35 cellular contexts compared by ENCODE assay signal in genomic region chr2:108360776-108361468, GRCh38. TPM values are rescaled to one million over a fixed set of nuclear protein-coding genes. Genes with fewer than 3 reads are reported as not detected.
"Had no signal": no experiment of that assay in that cellular context is flagged by ENCODE, and none has a peak within 500 bp of the region (broad histone marks: within the 10 kb centered on the region; RNA-seq: fewer than 3 reads in every experiment).

No MANE protein-coding gene starts in this region.

- H3K36me3 ChIP-seq: adrenal gland, ascending aorta, brain microvascular endothelial cell, breast epithelium, cardiac muscle cell had no signal

- FAIRE-seq: astrocyte, bronchial epithelial cell had no signal

- H3K4me3 ChIP-seq: adrenal gland, ascending aorta, body of pancreas, breast epithelium, cardiac muscle cell had no signal

- H3K4me1 ChIP-seq: adrenal gland, ascending aorta, body of pancreas, breast epithelium had no signal

- H3K27ac ChIP-seq: adrenal gland, ascending aorta, body of pancreas, brain microvascular endothelial cell, breast epithelium, cardiac muscle cell had no signal

- H3K9me3 ChIP-seq: adrenal gland, body of pancreas, breast epithelium had no signal

- ATAC-seq: activated naive CD4-positive, alpha-beta T cell treated with anti-CD3 and anti-CD28 coated beads, Interleukin-2, amount 50 U/mL, for 72 hours; activated naive CD8-positive, alpha-beta T cell treated with anti-CD3 and anti-CD28 coated beads, Interleukin-2, amount 50 U/mL, for 24 hours; activated T-cell treated with anti-CD3 and anti-CD28 coated beads, Interleukin-2, amount 50 U/mL, for 4 hours; activated T-cell treated with anti-CD3 and anti-CD28 coated beads, Interleukin-2, amount 50 U/mL, for 72 hours; activated T-helper 17 cell treated with anti-CD3 and anti-CD28 coated beads, Interleukin-2, amount 50 U/mL, for 72 hours; body of pancreas had no signal

- DNase-seq: activated effector memory CD4-positive, alpha-beta T cell treated with anti-CD3 and anti-CD28 coated beads, Interleukin-2, amount 50 U/mL, for 16 hours; activated effector memory CD4-positive, alpha-beta T cell treated with Interleukin-2 at 50 U/mL for 16 hours; activated gamma-delta T cell; activated gamma-delta T cell treated with Interleukin-2 at 50 U/mL for 16 hours; activated naive CD4-positive, alpha-beta T cell; activated naive CD4-positive, alpha-beta T cell treated with anti-CD3 and anti-CD28 coated beads for 36 hours; activated naive CD4-positive, alpha-beta T cell treated with anti-CD3 and anti-CD28 coated beads, Interleukin-2, amount 10 ng/mL, durations not matched to agents 7 days and 5 days; activated naive CD4-positive, alpha-beta T cell treated with anti-CD3 and anti-CD28 coated beads, Interleukin-2, amount 50 U/mL, for 16 hours; activated naive CD4-positive, alpha-beta T cell treated with Interleukin-2 at 50 U/mL for 16 hours; activated naive CD8-positive, alpha-beta T cell treated with anti-CD3 and anti-CD28 coated beads for 36 hours; activated naive CD8-positive, alpha-beta T cell treated with anti-CD3 and anti-CD28 coated beads, Interleukin-2, amount 10 ng/mL, durations not matched to agents 7 days and 5 days; activated naive CD8-positive, alpha-beta T cell treated with anti-CD3 and anti-CD28 coated beads, Interleukin-2, amount 50 U/mL, for 24 hours; activated T-cell treated with anti-CD3 and anti-CD28 coated beads, Interleukin-2, amount 50 U/mL, for 24 hours; activated T-cell treated with anti-CD3 and anti-CD28 coated beads, Interleukin-2, amount 50 U/mL, for 4 hours; activated T-cell treated with anti-CD3 and anti-CD28 coated beads, Interleukin-2, amount 50 U/mL, for 48 hours; activated T-cell treated with anti-CD3 and anti-CD28 coated beads, Interleukin-2, amount 50 U/mL, for 72 hours; adrenal gland; amniotic stem cell; amygdala; anterior cingulate cortex; aorta; body of pancreas; brain microvascular endothelial cell; caudate nucleus; central memory CD4-positive, alpha-beta T cell; cerebellar nuclear complex had no signal

- H3K27me3 ChIP-seq: adrenal gland, ascending aorta, body of pancreas, brain microvascular endothelial cell, breast epithelium, cardiac muscle cell had no signal

RNA-seq across cellular contexts. Expression of gene SULT1C4, which starts 16.8 kb away (rescaled TPM):
- total RNA-seq: activated naive CD4-positive, alpha-beta T cell treated with anti-CD3 and anti-CD28 coated beads for 36 hours; activated naive CD4-positive, alpha-beta T cell treated with anti-CD3 and anti-CD28 coated beads, Interleukin-2, amount 50 U/mL, for 72 hours; activated naive CD8-positive, alpha-beta T cell treated with anti-CD3 and anti-CD28 coated beads for 36 hours; activated naive CD8-positive, alpha-beta T cell treated with anti-CD3 and anti-CD28 coated beads, Interleukin-2, amount 10 ng/mL, durations not matched to agents 7 days and 5 days; activated T-cell treated with anti-CD3 and anti-CD28 coated beads, Interleukin-2, amount 50 U/mL, for 4 hours; activated T-cell treated with anti-CD3 and anti-CD28 coated beads, Interleukin-2, amount 50 U/mL, for 72 hours; activated T-helper 1 cell treated with anti-CD3 and anti-CD28 coated beads, Interleukin-12 subunit alpha, Interleukin-12 subunit beta, Interleukin-2, Interleukin-4 antibody, amounts not matched to agents 30 ng/mL and 10 ng/mL and 1 ng/mL, durations not matched to agents 14 hours and 24 hours and 36 hours; activated T-helper 17 cell treated with anti-CD3 and anti-CD28 coated beads, Interleukin-2, amount 50 U/mL, for 72 hours; activated T-helper 2 cell treated with anti-CD3 and anti-CD28 coated beads, Interferon-gamma antibody, Interleukin-2, Interleukin-4, amounts not matched to agents 10 μg/mL and 5 μg/mL and 100 μg/mL, durations not matched to agents 14 hours and 24 hours and 36 hours; bronchial epithelial cell had no signal
